ENCODE assay signal across 1 cellular context in the genomic region with DNA sequence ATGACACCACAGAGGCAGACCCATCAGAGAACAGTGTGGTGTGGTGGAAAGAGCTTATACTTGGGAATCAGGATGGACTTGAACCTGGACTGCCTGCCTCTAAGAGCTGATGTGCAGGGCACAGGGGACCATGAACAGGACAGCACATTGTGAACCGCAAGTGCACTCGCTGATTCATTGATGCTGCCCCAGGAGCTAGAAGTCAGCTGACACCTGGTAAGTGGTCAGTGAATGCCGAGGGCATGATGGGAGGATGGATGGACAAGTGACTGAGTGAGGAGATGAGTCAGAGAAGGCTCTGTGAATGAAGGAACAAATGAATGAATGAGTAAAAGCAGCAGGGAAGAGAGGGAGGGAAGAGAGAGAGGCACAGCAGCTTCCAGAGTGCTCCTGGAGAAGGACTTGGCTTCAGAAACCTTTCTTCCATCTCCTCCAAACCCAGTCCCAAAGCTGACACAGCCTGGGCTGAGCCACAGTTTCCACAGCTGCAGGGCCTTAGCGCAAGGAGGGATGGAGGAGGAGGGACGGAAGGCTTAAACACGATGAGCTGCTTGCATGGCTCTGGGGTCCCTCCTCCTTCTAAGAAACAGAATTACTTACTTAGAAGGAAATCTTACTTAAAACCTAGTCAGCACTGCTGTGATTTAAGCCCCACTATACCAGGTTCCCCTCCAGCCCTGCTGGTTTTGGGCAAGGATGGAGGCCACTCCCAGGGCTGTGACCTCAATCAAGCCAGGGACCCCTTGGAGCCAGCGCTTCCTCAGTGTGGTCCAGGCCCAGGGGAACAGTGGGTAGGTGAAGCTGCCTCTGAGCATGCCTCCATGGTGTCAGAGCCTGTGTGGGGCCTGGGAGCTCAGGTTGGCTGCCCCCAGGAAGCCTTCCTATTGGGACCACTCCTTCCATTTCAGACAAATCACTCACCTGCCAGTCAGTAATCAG.
TF ChIP-seq lines count a peak whose summit lies in the region.

No MANE protein-coding gene starts in this region.

TF ChIP-seq in GM23338, 12 proteins besides CTCF, POLR2A, EP300 and RAD21 (continued from another document):
- TF ChIP-seq, protein P1, sequence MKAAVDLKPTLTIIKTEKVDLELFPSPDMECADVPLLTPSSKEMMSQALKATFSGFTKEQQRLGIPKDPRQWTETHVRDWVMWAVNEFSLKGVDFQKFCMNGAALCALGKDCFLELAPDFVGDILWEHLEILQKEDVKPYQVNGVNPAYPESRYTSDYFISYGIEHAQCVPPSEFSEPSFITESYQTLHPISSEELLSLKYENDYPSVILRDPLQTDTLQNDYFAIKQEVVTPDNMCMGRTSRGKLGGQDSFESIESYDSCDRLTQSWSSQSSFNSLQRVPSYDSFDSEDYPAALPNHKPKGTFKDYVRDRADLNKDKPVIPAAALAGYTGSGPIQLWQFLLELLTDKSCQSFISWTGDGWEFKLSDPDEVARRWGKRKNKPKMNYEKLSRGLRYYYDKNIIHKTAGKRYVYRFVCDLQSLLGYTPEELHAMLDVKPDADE (IDR thresholded peaks at IDR 0.05): no peak
- TF ChIP-seq ZNF114 (CRISPR knock-in tag; IDR thresholded peaks at IDR 0.05) (no peak), STAT1 (IDR thresholded peaks at IDR 0.05; ENCODE audit: unreplicated experiment) (no peak), POLR2AphosphoS5 (IDR thresholded peaks at IDR 0.05; ENCODE audit: low read depth) (no peak), EZH2phosphoT487 (IDR thresholded peaks at IDR 0.05; ENCODE audit: unreplicated experiment) (no peak), CREB1 (CRISPR knock-in tag; IDR thresholded peaks at IDR 0.05; ENCODE audit: low read depth) (no peak), ZNF331 (CRISPR knock-in tag; IDR thresholded peaks at IDR 0.05; ENCODE audit: low read depth) (no peak), JUNB (IDR thresholded peaks at IDR 0.05; ENCODE audit: unreplicated experiment) (no peak), NANOG (IDR thresholded peaks at IDR 0.05; ENCODE audit: borderline replicate concordance) (no peak)
- TF ChIP-seq, protein P2, sequence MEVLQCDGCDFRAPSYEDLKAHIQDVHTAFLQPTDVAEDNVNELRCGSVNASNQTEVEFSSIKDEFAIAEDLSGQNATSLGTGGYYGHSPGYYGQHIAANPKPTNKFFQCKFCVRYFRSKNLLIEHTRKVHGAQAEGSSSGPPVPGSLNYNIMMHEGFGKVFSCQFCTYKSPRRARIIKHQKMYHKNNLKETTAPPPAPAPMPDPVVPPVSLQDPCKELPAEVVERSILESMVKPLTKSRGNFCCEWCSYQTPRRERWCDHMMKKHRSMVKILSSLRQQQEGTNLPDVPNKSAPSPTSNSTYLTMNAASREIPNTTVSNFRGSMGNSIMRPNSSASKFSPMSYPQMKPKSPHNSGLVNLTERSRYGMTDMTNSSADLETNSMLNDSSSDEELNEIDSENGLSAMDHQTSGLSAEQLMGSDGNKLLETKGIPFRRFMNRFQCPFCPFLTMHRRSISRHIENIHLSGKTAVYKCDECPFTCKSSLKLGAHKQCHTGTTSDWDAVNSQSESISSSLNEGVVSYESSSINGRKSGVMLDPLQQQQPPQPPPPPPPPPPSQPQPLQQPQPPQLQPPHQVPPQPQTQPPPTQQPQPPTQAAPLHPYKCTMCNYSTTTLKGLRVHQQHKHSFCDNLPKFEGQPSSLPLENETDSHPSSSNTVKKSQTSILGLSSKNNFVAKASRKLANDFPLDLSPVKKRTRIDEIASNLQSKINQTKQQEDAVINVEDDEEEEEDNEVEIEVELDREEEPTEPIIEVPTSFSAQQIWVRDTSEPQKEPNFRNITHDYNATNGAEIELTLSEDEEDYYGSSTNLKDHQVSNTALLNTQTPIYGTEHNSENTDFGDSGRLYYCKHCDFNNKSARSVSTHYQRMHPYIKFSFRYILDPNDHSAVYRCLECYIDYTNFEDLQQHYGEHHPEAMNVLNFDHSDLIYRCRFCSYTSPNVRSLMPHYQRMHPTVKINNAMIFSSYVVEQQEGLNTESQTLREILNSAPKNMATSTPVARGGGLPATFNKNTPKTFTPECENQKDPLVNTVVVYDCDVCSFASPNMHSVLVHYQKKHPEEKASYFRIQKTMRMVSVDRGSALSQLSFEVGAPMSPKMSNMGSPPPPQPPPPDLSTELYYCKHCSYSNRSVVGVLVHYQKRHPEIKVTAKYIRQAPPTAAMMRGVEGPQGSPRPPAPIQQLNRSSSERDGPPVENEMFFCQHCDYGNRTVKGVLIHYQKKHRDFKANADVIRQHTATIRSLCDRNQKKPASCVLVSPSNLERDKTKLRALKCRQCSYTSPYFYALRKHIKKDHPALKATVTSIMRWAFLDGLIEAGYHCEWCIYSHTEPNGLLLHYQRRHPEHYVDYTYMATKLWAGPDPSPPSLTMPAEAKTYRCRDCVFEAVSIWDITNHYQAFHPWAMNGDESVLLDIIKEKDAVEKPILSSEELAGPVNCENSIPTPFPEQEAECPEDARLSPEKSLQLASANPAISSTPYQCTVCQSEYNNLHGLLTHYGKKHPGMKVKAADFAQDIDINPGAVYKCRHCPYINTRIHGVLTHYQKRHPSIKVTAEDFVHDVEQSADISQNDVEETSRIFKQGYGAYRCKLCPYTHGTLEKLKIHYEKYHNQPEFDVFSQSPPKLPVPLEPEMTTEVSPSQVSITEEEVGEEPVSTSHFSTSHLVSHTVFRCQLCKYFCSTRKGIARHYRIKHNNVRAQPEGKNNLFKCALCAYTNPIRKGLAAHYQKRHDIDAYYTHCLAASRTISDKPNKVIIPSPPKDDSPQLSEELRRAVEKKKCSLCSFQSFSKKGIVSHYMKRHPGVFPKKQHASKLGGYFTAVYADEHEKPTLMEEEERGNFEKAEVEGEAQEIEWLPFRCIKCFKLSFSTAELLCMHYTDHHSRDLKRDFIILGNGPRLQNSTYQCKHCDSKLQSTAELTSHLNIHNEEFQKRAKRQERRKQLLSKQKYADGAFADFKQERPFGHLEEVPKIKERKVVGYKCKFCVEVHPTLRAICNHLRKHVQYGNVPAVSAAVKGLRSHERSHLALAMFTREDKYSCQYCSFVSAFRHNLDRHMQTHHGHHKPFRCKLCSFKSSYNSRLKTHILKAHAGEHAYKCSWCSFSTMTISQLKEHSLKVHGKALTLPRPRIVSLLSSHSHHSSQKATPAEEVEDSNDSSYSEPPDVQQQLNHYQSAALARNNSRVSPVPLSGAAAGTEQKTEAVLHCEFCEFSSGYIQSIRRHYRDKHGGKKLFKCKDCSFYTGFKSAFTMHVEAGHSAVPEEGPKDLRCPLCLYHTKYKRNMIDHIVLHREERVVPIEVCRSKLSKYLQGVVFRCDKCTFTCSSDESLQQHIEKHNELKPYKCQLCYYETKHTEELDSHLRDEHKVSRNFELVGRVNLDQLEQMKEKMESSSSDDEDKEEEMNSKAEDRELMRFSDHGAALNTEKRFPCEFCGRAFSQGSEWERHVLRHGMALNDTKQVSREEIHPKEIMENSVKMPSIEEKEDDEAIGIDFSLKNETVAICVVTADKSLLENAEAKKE (CRISPR knock-in tag; IDR thresholded peaks at IDR 0.05): no peak
